In the genomic region with DNA sequence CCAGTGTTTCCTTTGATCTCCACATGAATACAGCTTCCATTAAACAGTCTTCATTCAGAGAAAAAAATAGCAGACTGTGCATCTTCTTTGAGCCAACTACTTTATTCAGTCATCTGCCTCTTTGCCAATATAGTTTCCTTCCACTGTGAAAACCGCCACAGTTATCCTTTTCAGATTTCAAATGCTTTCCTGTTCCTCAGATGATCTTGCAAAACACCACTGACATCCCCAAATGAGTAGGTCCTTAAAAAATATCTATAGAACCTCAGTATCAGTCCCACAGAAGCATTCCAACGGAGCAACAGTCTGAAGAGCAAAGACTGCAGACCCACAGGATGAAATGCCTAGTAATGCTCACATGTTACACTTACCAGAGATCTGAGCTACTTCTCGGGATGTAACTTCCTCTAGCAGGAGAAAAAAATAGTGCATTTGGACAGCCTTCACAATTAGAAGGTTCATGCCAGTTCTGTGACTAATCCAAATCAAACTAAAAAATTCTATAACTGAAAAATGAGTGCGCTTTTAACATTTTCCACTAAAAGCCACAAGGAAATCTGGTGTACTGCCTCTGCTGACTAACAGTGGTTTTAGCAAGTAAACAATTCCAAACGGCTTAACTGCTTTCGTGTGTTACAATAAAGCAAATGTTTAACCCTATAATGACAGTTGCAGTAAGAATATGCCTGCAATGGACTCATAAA, we compare ENCODE assay signal across 8 cellular contexts. TPM values are rescaled to one million over a fixed set of nuclear protein-coding genes. Genes with fewer than 3 reads are reported as not detected.
A peak's percentile ranks its signal among the peaks of the same experiment; 100 is the strongest.
DNase-seq lines count a peak whose midpoint lies in the region; ATAC-seq and TF ChIP-seq lines count a peak whose summit lies in the region.

A gene (minus strand): TSS at position 380 of the 704 bp plus-strand sequence. CDS start 1,458 bp downstream, outside the sequence.

- peak within 1 kb of the TSS; percentile 97 for H3K27ac Mint-ChIP-seq in WTC11
- peak within 1 kb of the TSS; percentile 80 to 99 (median 96) for H3K27ac Mint-ChIP-seq in naive B cell

- H3K4me3 Mint-ChIP-seq in WTC11 (peak within 1 kb of the TSS; percentile 48), naive B cell (peak within 1 kb of the TSS; percentile 38 to 80 (median 70))

- TF ChIP-seq CTCF in AG09309 (IDR thresholded peaks at IDR 0.05; ENCODE audit: control insufficient read depth, insufficient read depth, low read depth, low read length, missing control alignments): peak; percentile 10
- TF ChIP-seq CTCF in WTC11 (IDR thresholded peaks at IDR 0.05): no peak
- TF ChIP-seq CTCF in fibroblast of mammary gland (conservative IDR thresholded peaks at IDR 0.05; ENCODE audit: control insufficient read depth, insufficient read depth, low read depth, low read length): peak; percentile 33

- POLR2A ChIA-PET in WTC11 (lab: Charles Lee): no interaction called here

- H3K9me3 Mint-ChIP-seq in WTC11: no peaks in the 10 kb centered on the region
- no peaks in the 10 kb centered on the region for H3K9me3 Mint-ChIP-seq in naive B cell

- DNase-seq in AG09309 (ENCODE audit: low read depth) (peak; percentile 94), M059J (ENCODE audit: low read depth) (peak; percentile 95), WTC11 (ENCODE audit: low spot score) (no peak), fibroblast of mammary gland (ENCODE audit: low read depth) (peak; percentile 98), naive B cell (no peak), activated gamma-delta T cell (lab: John Stamatoyannopoulos, UW) (no peak), NCI-H1105 (lab: John Stamatoyannopoulos, UW) (no peak)

- ATAC-seq in GM18502 (IDR thresholded peaks at IDR 0.05; ENCODE audit: poor library complexity, unreplicated experiment) (peak; percentile 37), WTC11 (peak; percentile 81), naive B cell (ENCODE audit: low read depth in 2 of 2) (peak in 1 of 2 donors; percentile 15)

- CTCF ChIA-PET in WTC11 (lab: Charles Lee): interaction anchor here (0.6 to 2.4 kb wide), 14 partner anchors 8 to 1519 kb away, joined by 3 to 7 read pairs (median 4); no protein-coding TSS in a partner anchor

- H3K4me3 ChIP-seq in AG09309 (ENCODE audit: control insufficient read depth, low read depth, low read length): peak within 1 kb of the TSS; percentile 41
- peak within 1 kb of the TSS; percentile 92 for H3K4me3 ChIP-seq in fibroblast of mammary gland (ENCODE audit: control insufficient read depth, low read depth, low read length)

- H3K27me3 Mint-ChIP-seq in WTC11 (ENCODE audit: low read depth) (no peaks in the 10 kb centered on the region), naive B cell (no peaks in the 10 kb centered on the region)

- H3K4me1 Mint-ChIP-seq in WTC11 (peaks cover 43% of the 10 kb centered on the region), naive B cell (peaks cover 27 to 67% (median 57%) of the 10 kb centered on the region in 3 donors)

- H3K36me3 Mint-ChIP-seq in WTC11 (no peaks in the 10 kb centered on the region), naive B cell (peaks cover 0 to 5% of the 10 kb centered on the region in 2 donors)

TF ChIP-seq in WTC11, 78 proteins besides CTCF, POLR2A, EP300 and RAD21:
- TF ChIP-seq, protein P1, sequence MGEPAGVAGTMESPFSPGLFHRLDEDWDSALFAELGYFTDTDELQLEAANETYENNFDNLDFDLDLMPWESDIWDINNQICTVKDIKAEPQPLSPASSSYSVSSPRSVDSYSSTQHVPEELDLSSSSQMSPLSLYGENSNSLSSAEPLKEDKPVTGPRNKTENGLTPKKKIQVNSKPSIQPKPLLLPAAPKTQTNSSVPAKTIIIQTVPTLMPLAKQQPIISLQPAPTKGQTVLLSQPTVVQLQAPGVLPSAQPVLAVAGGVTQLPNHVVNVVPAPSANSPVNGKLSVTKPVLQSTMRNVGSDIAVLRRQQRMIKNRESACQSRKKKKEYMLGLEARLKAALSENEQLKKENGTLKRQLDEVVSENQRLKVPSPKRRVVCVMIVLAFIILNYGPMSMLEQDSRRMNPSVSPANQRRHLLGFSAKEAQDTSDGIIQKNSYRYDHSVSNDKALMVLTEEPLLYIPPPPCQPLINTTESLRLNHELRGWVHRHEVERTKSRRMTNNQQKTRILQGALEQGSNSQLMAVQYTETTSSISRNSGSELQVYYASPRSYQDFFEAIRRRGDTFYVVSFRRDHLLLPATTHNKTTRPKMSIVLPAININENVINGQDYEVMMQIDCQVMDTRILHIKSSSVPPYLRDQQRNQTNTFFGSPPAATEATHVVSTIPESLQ (CRISPR knock-in tag; IDR thresholded peaks at IDR 0.05): no peak
- TF ChIP-seq, protein P2, sequence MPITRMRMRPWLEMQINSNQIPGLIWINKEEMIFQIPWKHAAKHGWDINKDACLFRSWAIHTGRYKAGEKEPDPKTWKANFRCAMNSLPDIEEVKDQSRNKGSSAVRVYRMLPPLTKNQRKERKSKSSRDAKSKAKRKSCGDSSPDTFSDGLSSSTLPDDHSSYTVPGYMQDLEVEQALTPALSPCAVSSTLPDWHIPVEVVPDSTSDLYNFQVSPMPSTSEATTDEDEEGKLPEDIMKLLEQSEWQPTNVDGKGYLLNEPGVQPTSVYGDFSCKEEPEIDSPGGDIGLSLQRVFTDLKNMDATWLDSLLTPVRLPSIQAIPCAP (CRISPR knock-in tag; IDR thresholded peaks at IDR 0.05): no peak
- TF ChIP-seq ELF4 (CRISPR knock-in tag; IDR thresholded peaks at IDR 0.05; ENCODE audit: low read depth): no peak
- no peak for TF ChIP-seq IRF2 (CRISPR knock-in tag; IDR thresholded peaks at IDR 0.05; ENCODE audit: borderline replicate concordance, low read depth)
- no peak for TF ChIP-seq TCF7 (CRISPR knock-in tag; IDR thresholded peaks at IDR 0.05; ENCODE audit: low read depth)
- TF ChIP-seq, protein P3, sequence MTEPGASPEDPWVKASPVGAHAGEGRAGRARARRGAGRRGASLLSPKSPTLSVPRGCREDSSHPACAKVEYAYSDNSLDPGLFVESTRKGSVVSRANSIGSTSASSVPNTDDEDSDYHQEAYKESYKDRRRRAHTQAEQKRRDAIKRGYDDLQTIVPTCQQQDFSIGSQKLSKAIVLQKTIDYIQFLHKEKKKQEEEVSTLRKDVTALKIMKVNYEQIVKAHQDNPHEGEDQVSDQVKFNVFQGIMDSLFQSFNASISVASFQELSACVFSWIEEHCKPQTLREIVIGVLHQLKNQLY (CRISPR knock-in tag; IDR thresholded peaks at IDR 0.05): no peak
- no peak for TF ChIP-seq JAZF1 (CRISPR knock-in tag; IDR thresholded peaks at IDR 0.05)
- TF ChIP-seq, protein P4, sequence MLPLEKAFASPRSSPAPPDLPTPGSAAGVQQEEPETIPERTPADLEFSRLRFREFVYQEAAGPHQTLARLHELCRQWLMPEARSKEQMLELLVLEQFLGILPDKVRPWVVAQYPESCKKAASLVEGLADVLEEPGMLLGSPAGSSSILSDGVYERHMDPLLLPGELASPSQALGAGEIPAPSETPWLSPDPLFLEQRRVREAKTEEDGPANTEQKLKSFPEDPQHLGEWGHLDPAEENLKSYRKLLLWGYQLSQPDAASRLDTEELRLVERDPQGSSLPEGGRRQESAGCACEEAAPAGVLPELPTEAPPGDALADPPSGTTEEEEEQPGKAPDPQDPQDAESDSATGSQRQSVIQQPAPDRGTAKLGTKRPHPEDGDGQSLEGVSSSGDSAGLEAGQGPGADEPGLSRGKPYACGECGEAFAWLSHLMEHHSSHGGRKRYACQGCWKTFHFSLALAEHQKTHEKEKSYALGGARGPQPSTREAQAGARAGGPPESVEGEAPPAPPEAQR (CRISPR knock-in tag; IDR thresholded peaks at IDR 0.05): no peak
- TF ChIP-seq RELA (CRISPR knock-in tag; IDR thresholded peaks at IDR 0.05; ENCODE audit: borderline replicate concordance): no peak
- no peak for TF ChIP-seq ZNF138 (CRISPR knock-in tag; conservative IDR thresholded peaks at IDR 0.05)
- TF ChIP-seq, protein P5, sequence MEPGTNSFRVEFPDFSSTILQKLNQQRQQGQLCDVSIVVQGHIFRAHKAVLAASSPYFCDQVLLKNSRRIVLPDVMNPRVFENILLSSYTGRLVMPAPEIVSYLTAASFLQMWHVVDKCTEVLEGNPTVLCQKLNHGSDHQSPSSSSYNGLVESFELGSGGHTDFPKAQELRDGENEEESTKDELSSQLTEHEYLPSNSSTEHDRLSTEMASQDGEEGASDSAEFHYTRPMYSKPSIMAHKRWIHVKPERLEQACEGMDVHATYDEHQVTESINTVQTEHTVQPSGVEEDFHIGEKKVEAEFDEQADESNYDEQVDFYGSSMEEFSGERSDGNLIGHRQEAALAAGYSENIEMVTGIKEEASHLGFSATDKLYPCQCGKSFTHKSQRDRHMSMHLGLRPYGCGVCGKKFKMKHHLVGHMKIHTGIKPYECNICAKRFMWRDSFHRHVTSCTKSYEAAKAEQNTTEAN (CRISPR knock-in tag; IDR thresholded peaks at IDR 0.05): no peak
- TF ChIP-seq, protein P6, sequence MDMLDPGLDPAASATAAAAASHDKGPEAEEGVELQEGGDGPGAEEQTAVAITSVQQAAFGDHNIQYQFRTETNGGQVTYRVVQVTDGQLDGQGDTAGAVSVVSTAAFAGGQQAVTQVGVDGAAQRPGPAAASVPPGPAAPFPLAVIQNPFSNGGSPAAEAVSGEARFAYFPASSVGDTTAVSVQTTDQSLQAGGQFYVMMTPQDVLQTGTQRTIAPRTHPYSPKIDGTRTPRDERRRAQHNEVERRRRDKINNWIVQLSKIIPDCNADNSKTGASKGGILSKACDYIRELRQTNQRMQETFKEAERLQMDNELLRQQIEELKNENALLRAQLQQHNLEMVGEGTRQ (CRISPR knock-in tag; IDR thresholded peaks at IDR 0.05): no peak

RNA-seq across cellular contexts. Expression of the gene that starts here (rescaled TPM):
- 32.2 and 41.9 TPM in 2 replicates for total RNA-seq in M059J (2014; rRNA removed; shearing (Covaris generic))
- total RNA-seq in WTC11 (2021): 42.7 to 51.6 TPM (median 43.8 TPM) in 3 replicates
- polyA plus RNA-seq in naive B cell (ENCODE audit: low read depth in 6 of 6): 10 to 100 TPM in 3 of 6 donors, 1 to 10 TPM in 3; 5.6 to 13.2 (median 10.5) TPM

Comparison
In these comparisons a context has a peak if more than half of its experiments do, and no peak if none do; other contexts are left out.
1. DNase-seq: peak in AG09309 (single experiment), M059J (single experiment) and fibroblast of mammary gland (single experiment); none in WTC11 (single experiment), naive B cell (single experiment), activated gamma-delta T cell (single experiment) and NCI-H1105 (single experiment).